ENCODE assay signal across 8 cellular contexts in the genomic region with DNA sequence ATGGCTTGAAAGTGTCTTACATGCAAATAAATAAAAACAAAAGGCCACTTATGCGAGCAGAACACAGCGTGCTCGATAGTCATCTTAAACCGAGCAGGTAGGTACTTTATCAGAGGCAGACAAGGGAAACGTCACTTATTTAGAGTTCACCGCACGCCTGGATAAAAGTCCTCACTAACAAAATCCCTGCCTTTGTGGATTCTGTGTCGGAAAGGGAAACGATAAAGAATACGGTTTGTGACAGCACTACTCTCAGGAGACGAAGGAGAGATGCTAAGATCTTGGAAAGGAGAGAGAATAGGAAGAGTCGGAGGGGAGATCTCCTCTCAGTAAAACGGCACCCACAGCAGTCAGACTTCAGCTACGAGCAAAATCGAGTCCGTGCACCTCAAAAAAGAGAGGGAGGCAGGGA. TPM values are rescaled to one million over a fixed set of nuclear protein-coding genes. Genes with fewer than 3 reads are reported as not detected.
DNase-seq lines count a peak whose midpoint lies in the region; ATAC-seq, FAIRE-seq and TF ChIP-seq lines count a peak whose summit lies in the region.

No MANE protein-coding gene starts in this region.

- no peak overlapping the region for H2AFZ ChIP-seq in OCI-LY1 (ENCODE audit: low read length)

- no peaks in the 10 kb centered on the region for H3K9me2 ChIP-seq in OCI-LY1 (ENCODE audit: low read depth, low read length)

- peak overlapping the region; percentile 90 for H3K4me3 ChIP-seq in OCI-LY1 (ENCODE audit: low read depth, low read length, poor library complexity, severe bottlenecking)
- peak overlapping the region; percentile 66 to 100 (median 95) for H3K4me3 ChIP-seq in dorsolateral prefrontal cortex
- peak overlapping the region; percentile 83 for H3K4me3 ChIP-seq in mesodermal cell (ENCODE audit: extremely low read depth, insufficient read depth, low read length, poor library complexity, severe bottlenecking)

- H3K27me3 ChIP-seq in OCI-LY1 (ENCODE audit: insufficient read depth, low read length) (no peaks in the 10 kb centered on the region), dorsolateral prefrontal cortex (no peaks in the 10 kb centered on the region)

- intact Hi-C loops in dorsolateral prefrontal cortex (cut with DNase I) = loop anchor here (2.0 to 10.0 kb wide), 3 partner anchors 90 to 610 kb away; a partner anchor contains a TSS

- 0 to 3% methylated on average over 6 to 7 of the region's 16 CpGs for WGBS in mesodermal cell (ENCODE audit: insufficient coverage in 2 of 2), 2 experiments

- DNase-seq in NCI-H1105 treated with DMSO at 0.1 percent for 48 hours (lab: John Stamatoyannopoulos, UW) = peak; percentile 26
- no peak for DNase-seq in NCI-H1105 (lab: John Stamatoyannopoulos, UW)
- peak in 2 of 10 donors; percentile 4 to 23 for DNase-seq in dorsolateral prefrontal cortex
- DNase-seq in urothelium cell line (ENCODE audit: low spot score) = peak; percentile 6
- no peak for DNase-seq in stimulated activated CD4-positive, alpha-beta T cell treated with anti-CD3 and anti-CD28 coated beads, Interleukin-12 subunit alpha, Interleukin-12 subunit beta, amount 100 ng/mL, for 4 hours

- no peak for FAIRE-seq in urothelium cell line (lab: Jason Lieb, UNC)

- H3K79me2 ChIP-seq in OCI-LY1 (ENCODE audit: insufficient read depth, low read length) = peaks cover 18% of the 10 kb centered on the region

- H3K9ac ChIP-seq in OCI-LY1 (ENCODE audit: low read length) = peak overlapping the region; percentile 90

- H4K20me1 ChIP-seq in OCI-LY1 (ENCODE audit: insufficient read depth, low read length) = no peaks in the 10 kb centered on the region

- H3K27ac ChIP-seq in OCI-LY1 (ENCODE audit: low read depth, low read length, poor library complexity, severe bottlenecking) = peak overlapping the region; percentile 56
- peak overlapping the region in 58 of 59 donors; percentile 68 to 98 (median 91) for H3K27ac ChIP-seq in dorsolateral prefrontal cortex
- no peak overlapping the region for H3K27ac ChIP-seq in mesodermal cell (ENCODE audit: low read depth, low read length, severe bottlenecking)

- no peak for TF ChIP-seq CTCF in OCI-LY1 (IDR thresholded peaks at IDR 0.05; ENCODE audit: low read length)
- TF ChIP-seq CTCF in dorsolateral prefrontal cortex (IDR thresholded peaks at IDR 0.05 in 54 of 56, conservative IDR thresholded peaks at IDR 0.05 in 2 of 56; ENCODE audit: low read depth in 1 of 56, partially characterized antibody in 56 of 56) = peak in 1 of 56 donors; percentile 4

- ATAC-seq in HG02588 (IDR thresholded peaks at IDR 0.05; ENCODE audit: unreplicated experiment) = peak; percentile 12

- H3K4me1 ChIP-seq in OCI-LY1 (ENCODE audit: insufficient read depth, low read length, severe bottlenecking) (peaks cover 29% of the 10 kb centered on the region), mesodermal cell (ENCODE audit: control insufficient read depth, insufficient read depth, low read length, poor library complexity, severe bottlenecking) (peaks cover 5% of the 10 kb centered on the region)

- H3K9me3 ChIP-seq in OCI-LY1 (ENCODE audit: low read length) (no peaks in the 10 kb centered on the region), mesodermal cell (ENCODE audit: control insufficient read depth, low read length) (no peaks in the 10 kb centered on the region)

- H3F3A ChIP-seq in OCI-LY1 (ENCODE audit: insufficient read depth, low read length) = no peaks in the 10 kb centered on the region

- H3K4me2 ChIP-seq in OCI-LY1 (ENCODE audit: low read length) = peak overlapping the region; percentile 84

- H3K36me3 ChIP-seq in OCI-LY1 (ENCODE audit: insufficient read depth, low read length) (peaks cover 31% of the 10 kb centered on the region; the same call in 1 of the 2 replicates), mesodermal cell (ENCODE audit: control insufficient read depth, insufficient read depth, low read length) (peaks cover 28% of the 10 kb centered on the region)

RNA-seq across cellular contexts. Expression of a gene that starts 0.6 kb away (rescaled TPM):
- total RNA-seq in dorsolateral prefrontal cortex = 10 to 100 TPM; 22.3 to 65.9 (median 35.9) TPM
- 22.3 TPM for polyA plus RNA-seq in mesodermal cell (2013, experiment 1 of 2)
- polyA plus RNA-seq in mesodermal cell (2013, experiment 2 of 2) = 23.3 TPM

RNA-seq across cellular contexts. Expression of a gene that starts 43.5 kb away (rescaled TPM):
- 1 to 10 TPM in 4 of 120 experiments, under 1 TPM in 110, not detected in 6; 0.12 to 1.6 (median 0.38) TPM for total RNA-seq in dorsolateral prefrontal cortex
- 0.11 TPM for polyA plus RNA-seq in mesodermal cell (2013, experiment 1 of 2)
- polyA plus RNA-seq in mesodermal cell (2013, experiment 2 of 2) = 0.10 TPM

Comparison
In these comparisons a context has a peak if more than half of its experiments do, and no peak if none do; other contexts are left out.
1. DNase-seq: peak in NCI-H1105 treated with DMSO at 0.1 percent for 48 hours (single experiment) and urothelium cell line (single experiment); none in NCI-H1105 (single experiment) and stimulated activated CD4-positive, alpha-beta T cell treated with anti-CD3 and anti-CD28 coated beads, Interleukin-12 subunit alpha, Interleukin-12 subunit beta, amount 100 ng/mL, for 4 hours (single experiment).
2. Peak in every context shown above with its lines, with median percentiles within 50 percentile points of each other: H3K4me3 ChIP-seq.